In genomic region chr9:90038778-90039177, GRCh38 we compare ENCODE assay signal across 20 cellular contexts.
A peak's percentile ranks its signal among the peaks of the same experiment; 100 is the strongest.
DNase-seq lines count a peak whose midpoint lies in the region; ATAC-seq and TF ChIP-seq lines count a peak whose summit lies in the region.
"Had no signal": no experiment of that assay in that cellular context is flagged by ENCODE, and none has a peak within 500 bp of the region (broad histone marks: within the 10 kb centered on the region; RNA-seq: fewer than 3 reads in every experiment).

No MANE protein-coding gene starts in this region.

- DNase-seq in NCI-H1092 treated with DMSO at 0.1 percent for 48 hours (lab: John Stamatoyannopoulos, UW) (peak; percentile 73), NCI-H2081 treated with DMSO at 0.1 percent for 48 hours (lab: John Stamatoyannopoulos, UW) (peak; percentile 94), NCI-H774 (lab: John Stamatoyannopoulos, UW) (peak; percentile 88), retina (peak; percentile 80), psoas muscle (no peak)
- no peak for DNase-seq in stimulated activated CD4-positive, alpha-beta T cell treated with anti-CD3 and anti-CD28 coated beads, Interleukin-4, amount 100 ng/mL, for 4 hours
- DNase-seq: activated CD4-positive, alpha-beta T cell treated with anti-CD3 and anti-CD28 coated beads, Interleukin-2, amount 50 U/mL, for 48 hours; activated naive CD4-positive, alpha-beta T cell treated with anti-CD3 and anti-CD28 coated beads, Interleukin-2, amount 10 ng/mL, durations not matched to agents 7 days and 5 days; activated T-cell treated with anti-CD3 and anti-CD28 coated beads, Interleukin-2, amount 50 U/mL, for 24 hours; HCEC 1CT; mammary epithelial cell; OCI-M1; SHP77 treated with DMSO at 0.1 percent for 48 hours; stimulated activated CD4-positive, alpha-beta T cell treated with anti-CD3 and anti-CD28 coated beads, Interleukin-2, amount 100 ng/mL, for 48 hours; T-helper 1 cell; uterus had no signal

- H3K4me1 ChIP-seq in psoas muscle, result no peaks in the 10 kb centered on the region
- H3K4me1 ChIP-seq: ascending aorta, uterus had no signal

- WGBS in psoas muscle, 3 donors, result 85 to 93% (median 86%) methylated on average over 9 of the region's 9 CpGs

- no peak overlapping the region for H3K4me3 ChIP-seq in psoas muscle
- H3K4me3 ChIP-seq: ascending aorta, uterus had no signal

- no peak for TF ChIP-seq CTCF in psoas muscle (IDR thresholded peaks at IDR 0.05)

- no peaks in the 10 kb centered on the region for H3K9me3 ChIP-seq in psoas muscle
- H3K9me3 ChIP-seq: ascending aorta, uterus had no signal

- ATAC-seq in HG02588 (IDR thresholded peaks at IDR 0.05; ENCODE audit: unreplicated experiment) (no peak), psoas muscle (no peak)

- intact Hi-C loops in psoas muscle (cut with DNase I), result no loop called here

- H3K36me3 ChIP-seq in psoas muscle (ENCODE audit: insufficient read depth in 1 of 2, low read depth in 1 of 2), result no peaks in the 10 kb centered on the region
- H3K36me3 ChIP-seq: ascending aorta, uterus had no signal

- H3K27ac ChIP-seq in psoas muscle, result no peak overlapping the region
- H3K27ac ChIP-seq: ascending aorta, KMS-11, parathyroid adenoma, uterus had no signal

- no peaks in the 10 kb centered on the region for H3K27me3 ChIP-seq in psoas muscle (ENCODE audit: insufficient read depth in 3 of 3, low read length in 2 of 3)
- H3K27me3 ChIP-seq: ascending aorta, uterus had no signal

Comparison
In these comparisons a context has a peak if more than half of its experiments do, and no peak if none do; other contexts are left out.
1. DNase-seq: peak in NCI-H1092 treated with DMSO at 0.1 percent for 48 hours (single experiment), NCI-H2081 treated with DMSO at 0.1 percent for 48 hours (single experiment), NCI-H774 (single experiment) and retina (single experiment); none in psoas muscle (0 of 2) and stimulated activated CD4-positive, alpha-beta T cell treated with anti-CD3 and anti-CD28 coated beads, Interleukin-4, amount 100 ng/mL, for 4 hours (0 of 2).